Comparison of ENCODE assay signal across 16 cellular contexts in genomic region chr9:72733896-72734295, GRCh38.
"Had no signal": no experiment of that assay in that cellular context is flagged by ENCODE, and none has a peak within 500 bp of the region (broad histone marks: within the 10 kb centered on the region; RNA-seq: fewer than 3 reads in every experiment).

No MANE protein-coding gene starts in this region.

- H3K4me3 ChIP-seq: colonic mucosa, ovary, suprapubic skin had no signal

- H3K27ac ChIP-seq: colonic mucosa, ovary, suprapubic skin had no signal

- H3K27ac Mint-ChIP-seq: activated CD4-positive, alpha-beta T cell treated with anti-CD3 and anti-CD28 coated beads, Interleukin-2, amount 10 ng/mL, durations not matched to agents 7 days and 5 days; activated naive CD8-positive, alpha-beta T cell treated with anti-CD3 and anti-CD28 coated beads for 36 hours; brain; immature natural killer cell; nephron progenitor cell; stimulated activated naive B cell treated with anti-CD40 and anti-IgM and Interleukin-4, amounts not matched to agents 10 μg/mL and 1 μg/mL and 100 μg/mL, for 72 hours had no signal

- H3K4me1 Mint-ChIP-seq: activated CD4-positive, alpha-beta T cell treated with anti-CD3 and anti-CD28 coated beads, Interleukin-2, amount 10 ng/mL, durations not matched to agents 7 days and 5 days; activated naive CD8-positive, alpha-beta T cell treated with anti-CD3 and anti-CD28 coated beads for 36 hours; brain; immature natural killer cell; nephron progenitor cell; stimulated activated naive B cell treated with anti-CD40 and anti-IgM and Interleukin-4, amounts not matched to agents 10 μg/mL and 1 μg/mL and 100 μg/mL, for 72 hours had no signal

- ATAC-seq: esophagus mucosa; stimulated activated naive B cell treated with anti-CD40 and anti-IgM and Interleukin-4, amounts not matched to agents 10 μg/mL and 1 μg/mL and 100 μg/mL, for 72 hours had no signal

- H3K36me3 Mint-ChIP-seq: activated naive CD8-positive, alpha-beta T cell treated with anti-CD3 and anti-CD28 coated beads for 36 hours; brain; immature natural killer cell; stimulated activated naive B cell treated with anti-CD40 and anti-IgM and Interleukin-4, amounts not matched to agents 10 μg/mL and 1 μg/mL and 100 μg/mL, for 72 hours had no signal

- H3K36me3 ChIP-seq: colonic mucosa, ovary, suprapubic skin had no signal

- H3K4me1 ChIP-seq: colonic mucosa, suprapubic skin had no signal

- H3K27me3 ChIP-seq: colonic mucosa, ovary, suprapubic skin had no signal

- H3K9me3 Mint-ChIP-seq: activated CD4-positive, alpha-beta T cell treated with anti-CD3 and anti-CD28 coated beads, Interleukin-2, amount 10 ng/mL, durations not matched to agents 7 days and 5 days; activated naive CD8-positive, alpha-beta T cell treated with anti-CD3 and anti-CD28 coated beads for 36 hours; immature natural killer cell; nephron progenitor cell; stimulated activated naive B cell treated with anti-CD40 and anti-IgM and Interleukin-4, amounts not matched to agents 10 μg/mL and 1 μg/mL and 100 μg/mL, for 72 hours had no signal

- DNase-seq: activated CD4-positive, alpha-beta T cell treated with anti-CD3 and anti-CD28 coated beads, Interleukin-2, amount 10 ng/mL, durations not matched to agents 7 days and 5 days; activated CD4-positive, CD25-positive, alpha-beta regulatory T cell; activated CD8-positive, alpha-beta memory T cell treated with anti-CD3 and anti-CD28 coated beads for 24 hours; activated naive CD8-positive, alpha-beta T cell treated with anti-CD3 and anti-CD28 coated beads for 36 hours; central memory CD4-positive, alpha-beta T cell; colonic mucosa; immature natural killer cell; mesendoderm; nephron progenitor cell; ovary; stimulated activated CD4-positive, alpha-beta T cell treated with anti-CD3 and anti-CD28 coated beads, Interleukin-4, amount 100 ng/mL, for 1 hour; stimulated activated naive B cell treated with anti-CD40 and anti-IgM and Interleukin-4, amounts not matched to agents 10 μg/mL and 1 μg/mL and 100 μg/mL, for 72 hours; SW 1271 had no signal

- H3K4me3 Mint-ChIP-seq: activated CD4-positive, alpha-beta T cell treated with anti-CD3 and anti-CD28 coated beads, Interleukin-2, amount 10 ng/mL, durations not matched to agents 7 days and 5 days; activated naive CD8-positive, alpha-beta T cell treated with anti-CD3 and anti-CD28 coated beads for 36 hours; brain; immature natural killer cell; nephron progenitor cell; stimulated activated naive B cell treated with anti-CD40 and anti-IgM and Interleukin-4, amounts not matched to agents 10 μg/mL and 1 μg/mL and 100 μg/mL, for 72 hours had no signal
